Comparison of ENCODE assay signal across 8 cellular contexts in genomic region chr13:26558074-26558805, GRCh38. TPM values are rescaled to one million over a fixed set of nuclear protein-coding genes. Genes with fewer than 3 reads are reported as not detected.
A peak's percentile ranks its signal among the peaks of the same experiment; 100 is the strongest.
DNase-seq lines count a peak whose midpoint lies in the region; ATAC-seq and TF ChIP-seq lines count a peak whose summit lies in the region.

No MANE protein-coding gene starts in this region.

- peak; percentile 26 for ATAC-seq in omental fat pad (ENCODE audit: low FRiP score)

- peaks cover 8% of the 10 kb centered on the region for H3K4me1 Mint-ChIP-seq in activated naive CD4-positive, alpha-beta T cell treated with anti-CD3 and anti-CD28 coated beads for 36 hours (ENCODE audit: low read depth)

- H3K36me3 ChIP-seq in SJSA1 = no peaks in the 10 kb centered on the region

- CTCF ChIA-PET in activated naive CD4-positive, alpha-beta T cell treated with anti-CD3 and anti-CD28 coated beads for 36 hours (lab: Charles Lee) = interaction anchor here (0.7 to 0.9 kb wide), 3 partner anchors 65 to 365 kb away, joined by 3 read pairs; no protein-coding TSS in a partner anchor

- peaks cover 2% of the 10 kb centered on the region for H3K9me3 Mint-ChIP-seq in activated naive CD4-positive, alpha-beta T cell treated with anti-CD3 and anti-CD28 coated beads for 36 hours

- intact Hi-C loops in activated naive CD4-positive, alpha-beta T cell treated with anti-CD3 and anti-CD28 coated beads for 36 hours (cut with micrococcal nuclease) = no loop called here

- peaks cover 30% of the 10 kb centered on the region for H3K27me3 ChIP-seq in SJSA1 (replicated peaks)

- no peak for TF ChIP-seq CTCF in fibroblast of the aortic adventitia (IDR thresholded peaks at IDR 0.05; ENCODE audit: insufficient read depth, low read length)
- TF ChIP-seq CTCF in omental fat pad (IDR thresholded peaks at IDR 0.05) = no peak

- H3K9me3 ChIP-seq in SJSA1 (replicated peaks) = no peaks in the 10 kb centered on the region

- H3K4me1 ChIP-seq in SJSA1 (replicated peaks) = peaks cover 12% of the 10 kb centered on the region

- DNase-seq in activated naive CD4-positive, alpha-beta T cell treated with anti-CD3 and anti-CD28 coated beads for 36 hours = no peak
- DNase-seq in activated naive CD4-positive, alpha-beta T cell treated with Interleukin-2 at 50 U/mL for 16 hours = no peak
- DNase-seq in SJSA1 (ENCODE audit: low read depth in 1 of 2, low spot score in 2 of 2) (no peak), fibroblast of the aortic adventitia (ENCODE audit: low read depth) (peak; percentile 23), omental fat pad (ENCODE audit: low spot score) (no peak), CD1c-positive myeloid dendritic cell (ENCODE audit: extremely low spot score) (no peak), NCI-H1694 (lab: John Stamatoyannopoulos, UW) (no peak), cerebellar nuclear complex (lab: John Stamatoyannopoulos, UW) (no peak)

- no peak overlapping the region for H3K27ac Mint-ChIP-seq in activated naive CD4-positive, alpha-beta T cell treated with anti-CD3 and anti-CD28 coated beads for 36 hours

- peaks cover 35% of the 10 kb centered on the region for H3K27me3 Mint-ChIP-seq in activated naive CD4-positive, alpha-beta T cell treated with anti-CD3 and anti-CD28 coated beads for 36 hours (ENCODE audit: low read depth)

- H3K27ac ChIP-seq in SJSA1 = no peak overlapping the region

- peaks cover 2% of the 10 kb centered on the region for H3K36me3 Mint-ChIP-seq in activated naive CD4-positive, alpha-beta T cell treated with anti-CD3 and anti-CD28 coated beads for 36 hours (ENCODE audit: low read depth)

- peak overlapping the region; percentile 43 for H3K4me3 Mint-ChIP-seq in activated naive CD4-positive, alpha-beta T cell treated with anti-CD3 and anti-CD28 coated beads for 36 hours

- H3K4me3 ChIP-seq in SJSA1 (peak overlapping the region; percentile 42), fibroblast of the aortic adventitia (ENCODE audit: low read depth, low read length) (peak overlapping the region; percentile 80)

RNA-seq across cellular contexts. Expression of gene WASF3, which starts 0.8 kb away (rescaled TPM):
- total RNA-seq in activated naive CD4-positive, alpha-beta T cell treated with anti-CD3 and anti-CD28 coated beads for 36 hours = not detected
- 0.18 TPM in 1 of 2 replicates, not detected in the other for total RNA-seq in SJSA1 (2014; rRNA removed; shearing (Covaris generic))
- total RNA-seq in fibroblast of the aortic adventitia (ENCODE audit: low replicate concordance) (11.7 and 13.5 TPM in 2 replicates), omental fat pad (10 to 100 TPM; 22.9 to 50.8 (median 47.9) TPM)

Comparison
In these comparisons a context has a peak if more than half of its experiments do, and no peak if none do; other contexts are left out.
1. RNA of gene WASF3, which starts 0.8 kb away (total RNA-seq): 22.9 to 50.8 TPM in omental fat pad and 11.7 to 13.5 TPM in fibroblast of the aortic adventitia; 0.18 TPM in SJSA1 and not detected in activated naive CD4-positive, alpha-beta T cell treated with anti-CD3 and anti-CD28 coated beads for 36 hours; every median in the first group is over 10 times any median in the second.